Comparison of ENCODE assay signal across 33 cellular contexts in the genomic region with DNA sequence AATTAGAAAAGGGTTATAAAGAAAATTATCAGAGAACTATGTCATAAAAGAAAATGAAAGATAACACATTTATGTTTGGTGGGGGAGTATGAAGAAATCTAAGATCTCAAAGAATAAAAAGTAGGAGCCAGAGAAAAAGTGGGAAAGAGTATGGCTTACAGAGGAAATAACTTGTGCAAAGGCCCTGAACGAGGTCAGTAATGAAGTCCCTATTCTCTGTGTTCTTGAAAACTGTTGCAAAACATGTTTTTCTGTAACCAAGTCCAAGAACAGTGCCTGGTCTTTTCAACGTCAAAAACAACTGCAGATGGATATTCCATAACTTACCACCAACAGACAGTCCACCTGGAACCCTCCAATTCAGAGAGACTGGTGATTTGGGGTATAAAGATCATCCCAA.
"Had no signal": no experiment of that assay in that cellular context is flagged by ENCODE, and none has a peak within 500 bp of the region (broad histone marks: within the 10 kb centered on the region; RNA-seq: fewer than 3 reads in every experiment).

No MANE protein-coding gene starts in this region.

- H3K27ac ChIP-seq: adrenal gland, body of pancreas, brain microvascular endothelial cell, breast epithelium, VCaP had no signal

- H3K9me3 ChIP-seq: adrenal gland, body of pancreas, breast epithelium had no signal

- DNase-seq: activated B cell treated with CpG ODN at 0.5 μM for 24 hours; activated CD4-positive, alpha-beta memory T cell treated with anti-CD3 and anti-CD28 coated beads for 36 hours; activated CD4-positive, alpha-beta T cell treated with anti-CD3 and anti-CD28 coated beads for 4 hours; activated CD4-positive, alpha-beta T cell treated with anti-CD3 and anti-CD28 coated beads, Interleukin-2, amount 10 ng/mL, durations not matched to agents 24 days and 14 days; activated CD4-positive, alpha-beta T cell treated with anti-CD3 and anti-CD28 coated beads, Interleukin-2, amount 50 U/mL, for 1 hour; activated CD4-positive, alpha-beta T cell treated with anti-CD3 and anti-CD28 coated beads, Interleukin-2, amount 50 U/mL, for 4 hours; activated CD4-positive, CD25-positive, alpha-beta regulatory T cell treated with anti-CD3 and anti-CD28 coated beads, Interleukin-2, amount 50 U/mL, for 72 hours; activated CD8-positive, alpha-beta memory T cell treated with anti-CD3 and anti-CD28 coated beads, Interleukin-2, amount 50 U/mL, for 4 hours; activated CD8-positive, alpha-beta T cell treated with anti-CD3 and anti-CD28 coated beads for 36 hours; activated effector memory CD4-positive, alpha-beta T cell treated with anti-CD3 and anti-CD28 coated beads, Interleukin-2, amount 50 U/mL, for 16 hours; activated gamma-delta T cell treated with Interleukin-2 at 50 U/mL for 16 hours; activated naive CD4-positive, alpha-beta T cell; activated naive CD4-positive, alpha-beta T cell treated with anti-CD3 and anti-CD28 coated beads for 36 hours; activated naive CD4-positive, alpha-beta T cell treated with anti-CD3 and anti-CD28 coated beads, Interleukin-2, amount 50 U/mL, for 16 hours; activated naive CD8-positive, alpha-beta T cell treated with anti-CD3 and anti-CD28 coated beads for 36 hours; activated T-cell treated with anti-CD3 and anti-CD28 coated beads for 4 hours; activated T-cell treated with anti-CD3 and anti-CD28 coated beads, Interleukin-2, amount 50 U/mL, for 1 hour; activated T-cell treated with anti-CD3 and anti-CD28 coated beads, Interleukin-2, amount 50 U/mL, for 4 hours; activated T-cell treated with anti-CD3 and anti-CD28 coated beads, Interleukin-2, amount 50 U/mL, for 72 hours; adrenal gland; amniotic stem cell; aorta; body of pancreas; brain microvascular endothelial cell; caudate nucleus; SW 1271; T-helper 1 cell; T-helper 2 cell; T-helper 9 cell had no signal

- ATAC-seq: activated CD8-positive, alpha-beta T cell treated with anti-CD3 and anti-CD28 coated beads for 36 hours; activated naive CD4-positive, alpha-beta T cell treated with anti-CD3 and anti-CD28 coated beads, Interleukin-2, amount 50 U/mL, for 72 hours; activated T-cell treated with anti-CD3 and anti-CD28 coated beads, Interleukin-2, amount 50 U/mL, for 4 hours; activated T-cell treated with anti-CD3 and anti-CD28 coated beads, Interleukin-2, amount 50 U/mL, for 72 hours; activated T-helper 17 cell treated with anti-CD3 and anti-CD28 coated beads, Interleukin-2, amount 50 U/mL, for 72 hours; body of pancreas had no signal

- H3K36me3 ChIP-seq: adrenal gland, brain microvascular endothelial cell, breast epithelium had no signal

- H3K27me3 ChIP-seq: adrenal gland, body of pancreas, brain microvascular endothelial cell, breast epithelium had no signal

- H3K4me1 ChIP-seq: adrenal gland, body of pancreas, breast epithelium had no signal

- H3K4me3 ChIP-seq: adrenal gland, body of pancreas, breast epithelium had no signal
